ENCODE assay signal across 2 cellular contexts in genomic region chr13:36758345-36758744, GRCh38.
TF ChIP-seq lines count a peak whose summit lies in the region.

No MANE protein-coding gene starts in this region.

TF ChIP-seq in GM23338, 12 proteins besides CTCF, POLR2A, EP300 and RAD21:
- no peak for TF ChIP-seq ZNF462 (CRISPR knock-in tag; IDR thresholded peaks at IDR 0.05)
- TF ChIP-seq EZH2phosphoT487 (IDR thresholded peaks at IDR 0.05; ENCODE audit: unreplicated experiment): no peak
- no peak for TF ChIP-seq ETS1 (IDR thresholded peaks at IDR 0.05)
- no peak for TF ChIP-seq STAT1 (IDR thresholded peaks at IDR 0.05; ENCODE audit: unreplicated experiment)
- TF ChIP-seq REST (IDR thresholded peaks at IDR 0.05; ENCODE audit: unreplicated experiment): no peak
- no peak for TF ChIP-seq POLR2AphosphoS5 (IDR thresholded peaks at IDR 0.05; ENCODE audit: low read depth)
- no peak for TF ChIP-seq CREB1 (CRISPR knock-in tag; IDR thresholded peaks at IDR 0.05; ENCODE audit: low read depth)
- TF ChIP-seq NANOG (IDR thresholded peaks at IDR 0.05; ENCODE audit: borderline replicate concordance): no peak
- no peak for TF ChIP-seq ZNF114 (CRISPR knock-in tag; IDR thresholded peaks at IDR 0.05)
- no peak for TF ChIP-seq JUNB (IDR thresholded peaks at IDR 0.05; ENCODE audit: unreplicated experiment)
- TF ChIP-seq ZNF331 (CRISPR knock-in tag; IDR thresholded peaks at IDR 0.05; ENCODE audit: low read depth): no peak
- no peak for TF ChIP-seq EZH2 (IDR thresholded peaks at IDR 0.05; ENCODE audit: low read depth, unreplicated experiment)

TF ChIP-seq in H1, 55 proteins besides CTCF, POLR2A, EP300 and RAD21 (continued from another document):
- TF ChIP-seq RFX5 (IDR thresholded peaks at IDR 0.05; ENCODE audit: borderline replicate concordance, low read depth, low read length): no peak
- TF ChIP-seq BRCA1 (IDR thresholded peaks at IDR 0.05; ENCODE audit: low read depth, low read length): no peak
- TF ChIP-seq TBP (IDR thresholded peaks at IDR 0.05; ENCODE audit: low read depth, low read length): no peak
- TF ChIP-seq KDM1A (IDR thresholded peaks at IDR 0.05; ENCODE audit: borderline replicate concordance, low read length): no peak
- no peak for TF ChIP-seq KDM4A (IDR thresholded peaks at IDR 0.05; ENCODE audit: low read depth, low read length, severe bottlenecking)
- no peak for TF ChIP-seq TAF1 (IDR thresholded peaks at IDR 0.05; ENCODE audit: low read depth, low read length)
- no peak for TF ChIP-seq SP4 (IDR thresholded peaks at IDR 0.05; ENCODE audit: low read length)
- no peak for TF ChIP-seq MAFK (IDR thresholded peaks at IDR 0.05; ENCODE audit: low read depth, low read length)
- no peak for TF ChIP-seq CBX5 (IDR thresholded peaks at IDR 0.05; ENCODE audit: low read depth, low read length)
- TF ChIP-seq SUZ12 (IDR thresholded peaks at IDR 0.05; ENCODE audit: low read length): no peak
